ENCODE assay signal across 11 cellular contexts in genomic region chr3:195195321-195196209, GRCh38.
DNase-seq lines count a peak whose midpoint lies in the region; ATAC-seq and TF ChIP-seq lines count a peak whose summit lies in the region.
"Had no signal": no experiment of that assay in that cellular context is flagged by ENCODE, and none has a peak within 500 bp of the region (broad histone marks: within the 10 kb centered on the region; RNA-seq: fewer than 3 reads in every experiment).

No MANE protein-coding gene starts in this region.

- H3K4me3 Mint-ChIP-seq in mesothelial cell of epicardium = no peak overlapping the region
- H3K4me3 Mint-ChIP-seq: activated B cell treated with CpG ODN at 0.5 μM for 24 hours had no signal

- no peak overlapping the region for H3K27ac Mint-ChIP-seq in mesothelial cell of epicardium
- H3K27ac Mint-ChIP-seq: activated B cell treated with CpG ODN at 0.5 μM for 24 hours had no signal

- H3K36me3 Mint-ChIP-seq in mesothelial cell of epicardium = peaks cover 15% of the 10 kb centered on the region

- H3K4me3 ChIP-seq in choroid plexus epithelial cell (ENCODE audit: low read depth, low read length) = no peak overlapping the region
- H3K4me3 ChIP-seq: breast epithelium had no signal

- H3K9me3 Mint-ChIP-seq in mesothelial cell of epicardium = peaks cover 14% of the 10 kb centered on the region

- TF ChIP-seq CTCF in choroid plexus epithelial cell (conservative IDR thresholded peaks at IDR 0.05; ENCODE audit: low read depth, low read length) (peak; percentile 38), mesothelial cell of epicardium (IDR thresholded peaks at IDR 0.05; ENCODE audit: unreplicated experiment) (no peak)

- H3K27me3 Mint-ChIP-seq in mesothelial cell of epicardium (ENCODE audit: low read depth) = no peaks in the 10 kb centered on the region
- H3K27me3 Mint-ChIP-seq: activated B cell treated with CpG ODN at 0.5 μM for 24 hours had no signal

- DNase-seq in ELF-1 (ENCODE audit: low read depth, low spot score) = peak; percentile 73
- peak; percentile 47 to 56 for DNase-seq in NCI-H1930 (lab: John Stamatoyannopoulos, UW)
- DNase-seq in choroid plexus epithelial cell (ENCODE audit: low read depth) = peak; percentile 55
- peak; percentile 47 for DNase-seq in middle frontal gyrus (ENCODE audit: extremely low spot score, low spot score)
- no peak for DNase-seq in NCI-H524 treated with DMSO at 0.1 percent for 48 hours (lab: John Stamatoyannopoulos, UW)
- DNase-seq in mesothelial cell of epicardium (ENCODE audit: low spot score in 2 of 2, unreplicated experiment in 2 of 2) = no peak
- DNase-seq in GOT3 (lab: John Stamatoyannopoulos, UW) = no peak
- DNase-seq: activated B cell treated with CpG ODN at 0.5 μM for 24 hours; stimulated activated CD4-positive, alpha-beta T cell treated with anti-CD3 and anti-CD28 coated beads, Interleukin-2, amount 100 ng/mL, for 24 hours had no signal

- ATAC-seq in HG03565 (IDR thresholded peaks at IDR 0.05; ENCODE audit: unreplicated experiment) = no peak

- H3K4me1 Mint-ChIP-seq in mesothelial cell of epicardium = peaks cover 12% of the 10 kb centered on the region

Comparison
In these comparisons a context has a peak if more than half of its experiments do, and no peak if none do; other contexts are left out.
1. DNase-seq: peak in ELF-1 (single experiment), NCI-H1930 (2 of 2), choroid plexus epithelial cell (single experiment) and middle frontal gyrus (single experiment); none in NCI-H524 treated with DMSO at 0.1 percent for 48 hours (single experiment), mesothelial cell of epicardium (0 of 2) and GOT3 (single experiment).